In the genomic region with DNA sequence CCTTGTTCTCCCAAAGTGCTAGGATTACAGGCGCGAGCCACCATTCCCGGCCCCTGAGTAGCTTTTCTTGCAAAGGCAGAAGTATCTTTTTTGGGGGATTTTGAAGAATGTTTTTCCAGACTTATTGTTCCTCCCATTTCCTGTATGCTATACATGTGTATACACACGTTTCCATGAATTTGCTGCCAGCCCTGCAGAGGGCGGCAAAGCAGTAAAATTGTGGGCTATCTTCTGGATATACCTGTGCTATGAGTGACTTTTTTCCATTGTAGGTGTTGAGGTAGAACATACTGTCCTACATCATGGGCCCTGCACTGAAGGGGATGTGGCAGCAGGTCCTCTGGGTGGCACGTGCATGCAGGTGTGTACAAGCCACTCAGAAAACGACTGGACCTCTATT, we compare ENCODE assay signal across 1 cellular context.
TF ChIP-seq lines count a peak whose summit lies in the region.

No MANE protein-coding gene starts in this region.

TF ChIP-seq in endothelial cell of umbilical vein, 7 proteins besides CTCF, POLR2A, EP300 and RAD21:
- TF ChIP-seq JUN (IDR thresholded peaks at IDR 0.05; ENCODE audit: borderline replicate concordance, insufficient read depth, insufficient read length, low read depth), result no peak
- TF ChIP-seq, protein P1, sequence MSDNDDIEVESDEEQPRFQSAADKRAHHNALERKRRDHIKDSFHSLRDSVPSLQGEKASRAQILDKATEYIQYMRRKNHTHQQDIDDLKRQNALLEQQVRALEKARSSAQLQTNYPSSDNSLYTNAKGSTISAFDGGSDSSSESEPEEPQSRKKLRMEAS (IDR thresholded peaks at IDR 0.05; ENCODE audit: insufficient read depth, insufficient read length), result no peak
- TF ChIP-seq FOS (IDR thresholded peaks at IDR 0.05; ENCODE audit: borderline replicate concordance, insufficient read depth, low read length), result no peak
- TF ChIP-seq GATA2 (IDR thresholded peaks at IDR 0.05; ENCODE audit: insufficient read depth, insufficient read length, low read depth, low read length), result no peak
- no peak for TF ChIP-seq MYC (IDR thresholded peaks at IDR 0.05; ENCODE audit: low read depth, low read length)
- no peak for TF ChIP-seq EZH2 (IDR thresholded peaks at IDR 0.05; ENCODE audit: borderline replicate concordance, low read depth, low read length, severe bottlenecking)
- TF ChIP-seq POLR2AphosphoS5 (IDR thresholded peaks at IDR 0.05; ENCODE audit: insufficient read depth, low read depth, low read length), result no peak
